Comparison of ENCODE assay signal across 38 cellular contexts in the genomic region with DNA sequence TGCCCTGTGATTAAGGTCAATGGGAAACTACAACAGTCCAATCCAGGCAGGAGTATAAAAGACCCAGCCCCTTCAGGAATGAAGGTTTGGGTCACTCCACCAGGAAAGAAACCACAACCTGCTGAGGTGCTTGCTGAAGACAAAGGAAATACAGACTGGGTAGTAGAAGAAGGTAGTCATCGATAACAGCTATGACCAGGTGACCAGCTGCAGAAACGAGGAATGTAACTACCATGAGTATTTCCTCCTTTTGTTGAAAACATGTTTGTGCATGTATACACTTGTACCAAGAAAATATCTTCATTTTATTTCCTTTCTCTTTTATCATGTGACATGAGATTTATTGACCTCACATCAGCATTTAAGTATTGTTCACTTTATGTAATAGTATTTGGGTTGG.
"Had no signal": no experiment of that assay in that cellular context is flagged by ENCODE, and none has a peak within 500 bp of the region (broad histone marks: within the 10 kb centered on the region; RNA-seq: fewer than 3 reads in every experiment).

No MANE protein-coding gene starts in this region.

- H3K27ac Mint-ChIP-seq: activated naive CD4-positive, alpha-beta T cell treated with anti-CD3 and anti-CD28 coated beads for 36 hours; activated naive CD4-positive, alpha-beta T cell treated with anti-CD3 and anti-CD28 coated beads, Interleukin-2, amount 10 ng/mL, durations not matched to agents 7 days and 5 days; activated naive CD4-positive, alpha-beta T cell treated with anti-CD3 and anti-CD28 coated beads, Interleukin-2, amount 50 U/mL, for 24 hours; activated naive CD4-positive, alpha-beta T cell treated with anti-CD3 and anti-CD28 coated beads, Interleukin-2, amount 50 U/mL, for 72 hours; activated naive CD8-positive, alpha-beta T cell; activated naive CD8-positive, alpha-beta T cell treated with anti-CD3 and anti-CD28 coated beads for 36 hours; activated naive CD8-positive, alpha-beta T cell treated with anti-CD3 and anti-CD28 coated beads, Interleukin-2, amount 10 ng/mL, durations not matched to agents 7 days and 5 days; activated naive CD8-positive, alpha-beta T cell treated with anti-CD3 and anti-CD28 coated beads, Interleukin-2, amount 50 U/mL, for 24 hours; activated T-cell treated with anti-CD3 and anti-CD28 coated beads, Interleukin-2, amount 50 U/mL, for 24 hours; activated T-cell treated with anti-CD3 and anti-CD28 coated beads, Interleukin-2, amount 50 U/mL, for 72 hours; activated T-helper 1 cell treated with anti-CD3 and anti-CD28 coated beads, Interleukin-12 subunit alpha, Interleukin-12 subunit beta, Interleukin-2, Interleukin-4 antibody, amounts not matched to agents 30 ng/mL and 10 ng/mL and 1 ng/mL, durations not matched to agents 14 hours and 24 hours and 36 hours; activated T-helper 17 cell treated with anti-CD3 and anti-CD28 coated beads, Interleukin-2, amount 50 U/mL, for 72 hours; brain had no signal

- H3K27me3 ChIP-seq: adrenal gland, ascending aorta, body of pancreas, brain microvascular endothelial cell, breast epithelium, cardiac muscle cell had no signal

- H3K4me1 Mint-ChIP-seq: activated naive CD4-positive, alpha-beta T cell treated with anti-CD3 and anti-CD28 coated beads, Interleukin-2, amount 10 ng/mL, durations not matched to agents 7 days and 5 days; activated naive CD4-positive, alpha-beta T cell treated with anti-CD3 and anti-CD28 coated beads, Interleukin-2, amount 50 U/mL, for 24 hours; activated naive CD8-positive, alpha-beta T cell treated with anti-CD3 and anti-CD28 coated beads for 36 hours; activated naive CD8-positive, alpha-beta T cell treated with anti-CD3 and anti-CD28 coated beads, Interleukin-2, amount 10 ng/mL, durations not matched to agents 7 days and 5 days; activated naive CD8-positive, alpha-beta T cell treated with anti-CD3 and anti-CD28 coated beads, Interleukin-2, amount 50 U/mL, for 24 hours; activated T-helper 17 cell treated with anti-CD3 and anti-CD28 coated beads, Interleukin-2, amount 50 U/mL, for 72 hours; brain; central memory CD8-positive, alpha-beta T cell had no signal

- H3K9me3 ChIP-seq: adrenal gland, ascending aorta, body of pancreas had no signal

- H3K36me3 ChIP-seq: adrenal gland, ascending aorta, brain microvascular endothelial cell, breast epithelium, cardiac muscle cell had no signal

- ATAC-seq: activated naive CD4-positive, alpha-beta T cell treated with anti-CD3 and anti-CD28 coated beads, Interleukin-2, amount 50 U/mL, for 72 hours; activated naive CD8-positive, alpha-beta T cell treated with anti-CD3 and anti-CD28 coated beads, Interleukin-2, amount 50 U/mL, for 24 hours; activated T-cell treated with anti-CD3 and anti-CD28 coated beads, Interleukin-2, amount 50 U/mL, for 4 hours; activated T-cell treated with anti-CD3 and anti-CD28 coated beads, Interleukin-2, amount 50 U/mL, for 72 hours; activated T-helper 17 cell treated with anti-CD3 and anti-CD28 coated beads, Interleukin-2, amount 50 U/mL, for 72 hours; body of pancreas had no signal

- H3K36me3 Mint-ChIP-seq: activated naive CD4-positive, alpha-beta T cell treated with anti-CD3 and anti-CD28 coated beads, Interleukin-2, amount 10 ng/mL, durations not matched to agents 7 days and 5 days; activated naive CD4-positive, alpha-beta T cell treated with anti-CD3 and anti-CD28 coated beads, Interleukin-2, amount 50 U/mL, for 24 hours; activated naive CD8-positive, alpha-beta T cell; activated naive CD8-positive, alpha-beta T cell treated with anti-CD3 and anti-CD28 coated beads for 36 hours; activated naive CD8-positive, alpha-beta T cell treated with anti-CD3 and anti-CD28 coated beads, Interleukin-2, amount 10 ng/mL, durations not matched to agents 7 days and 5 days; brain had no signal

- DNase-seq: activated effector memory CD4-positive, alpha-beta T cell treated with anti-CD3 and anti-CD28 coated beads, Interleukin-2, amount 50 U/mL, for 16 hours; activated effector memory CD4-positive, alpha-beta T cell treated with Interleukin-2 at 50 U/mL for 16 hours; activated gamma-delta T cell; activated gamma-delta T cell treated with Interleukin-2 at 50 U/mL for 16 hours; activated naive CD4-positive, alpha-beta T cell; activated naive CD4-positive, alpha-beta T cell treated with anti-CD3 and anti-CD28 coated beads for 36 hours; activated naive CD4-positive, alpha-beta T cell treated with anti-CD3 and anti-CD28 coated beads, Interleukin-2, amount 10 ng/mL, durations not matched to agents 7 days and 5 days; activated naive CD4-positive, alpha-beta T cell treated with anti-CD3 and anti-CD28 coated beads, Interleukin-2, amount 50 U/mL, for 16 hours; activated naive CD4-positive, alpha-beta T cell treated with Interleukin-2 at 50 U/mL for 16 hours; activated naive CD8-positive, alpha-beta T cell treated with anti-CD3 and anti-CD28 coated beads for 36 hours; activated naive CD8-positive, alpha-beta T cell treated with anti-CD3 and anti-CD28 coated beads, Interleukin-2, amount 10 ng/mL, durations not matched to agents 7 days and 5 days; activated naive CD8-positive, alpha-beta T cell treated with anti-CD3 and anti-CD28 coated beads, Interleukin-2, amount 50 U/mL, for 24 hours; activated T-cell treated with anti-CD3 and anti-CD28 coated beads for 4 hours; activated T-cell treated with anti-CD3 and anti-CD28 coated beads, Interleukin-2, amount 50 U/mL, for 1 hour; activated T-cell treated with anti-CD3 and anti-CD28 coated beads, Interleukin-2, amount 50 U/mL, for 24 hours; activated T-cell treated with anti-CD3 and anti-CD28 coated beads, Interleukin-2, amount 50 U/mL, for 4 hours; activated T-cell treated with anti-CD3 and anti-CD28 coated beads, Interleukin-2, amount 50 U/mL, for 48 hours; activated T-cell treated with anti-CD3 and anti-CD28 coated beads, Interleukin-2, amount 50 U/mL, for 72 hours; adrenal gland; amniotic stem cell; amygdala; anterior cingulate cortex; aorta; body of pancreas; brain microvascular endothelial cell; caudate nucleus; central memory CD4-positive, alpha-beta T cell; cerebellar nuclear complex had no signal

- H3K27ac ChIP-seq: adrenal gland, ascending aorta, body of pancreas, brain microvascular endothelial cell, breast epithelium, cardiac muscle cell had no signal

- H3K27me3 Mint-ChIP-seq: activated naive CD4-positive, alpha-beta T cell treated with anti-CD3 and anti-CD28 coated beads, Interleukin-2, amount 10 ng/mL, durations not matched to agents 7 days and 5 days; activated naive CD4-positive, alpha-beta T cell treated with anti-CD3 and anti-CD28 coated beads, Interleukin-2, amount 50 U/mL, for 24 hours; activated naive CD8-positive, alpha-beta T cell; activated naive CD8-positive, alpha-beta T cell treated with anti-CD3 and anti-CD28 coated beads for 36 hours; activated naive CD8-positive, alpha-beta T cell treated with anti-CD3 and anti-CD28 coated beads, Interleukin-2, amount 10 ng/mL, durations not matched to agents 7 days and 5 days; activated naive CD8-positive, alpha-beta T cell treated with anti-CD3 and anti-CD28 coated beads, Interleukin-2, amount 50 U/mL, for 24 hours; activated T-cell treated with anti-CD3 and anti-CD28 coated beads, Interleukin-2, amount 50 U/mL, for 24 hours; activated T-helper 17 cell treated with anti-CD3 and anti-CD28 coated beads, Interleukin-2, amount 50 U/mL, for 72 hours; central memory CD8-positive, alpha-beta T cell had no signal

- H3K4me3 ChIP-seq: adrenal gland, ascending aorta, body of pancreas, breast epithelium, cardiac muscle cell had no signal

- H3K4me3 Mint-ChIP-seq: activated naive CD4-positive, alpha-beta T cell treated with anti-CD3 and anti-CD28 coated beads for 36 hours; activated naive CD4-positive, alpha-beta T cell treated with anti-CD3 and anti-CD28 coated beads, Interleukin-2, amount 10 ng/mL, durations not matched to agents 7 days and 5 days; activated naive CD4-positive, alpha-beta T cell treated with anti-CD3 and anti-CD28 coated beads, Interleukin-2, amount 50 U/mL, for 24 hours; activated naive CD8-positive, alpha-beta T cell; activated naive CD8-positive, alpha-beta T cell treated with anti-CD3 and anti-CD28 coated beads for 36 hours; activated naive CD8-positive, alpha-beta T cell treated with anti-CD3 and anti-CD28 coated beads, Interleukin-2, amount 10 ng/mL, durations not matched to agents 7 days and 5 days; activated naive CD8-positive, alpha-beta T cell treated with anti-CD3 and anti-CD28 coated beads, Interleukin-2, amount 50 U/mL, for 24 hours; activated T-cell treated with anti-CD3 and anti-CD28 coated beads, Interleukin-2, amount 50 U/mL, for 24 hours; activated T-cell treated with anti-CD3 and anti-CD28 coated beads, Interleukin-2, amount 50 U/mL, for 4 hours; activated T-cell treated with anti-CD3 and anti-CD28 coated beads, Interleukin-2, amount 50 U/mL, for 72 hours; activated T-helper 1 cell treated with anti-CD3 and anti-CD28 coated beads, Interleukin-12 subunit alpha, Interleukin-12 subunit beta, Interleukin-2, Interleukin-4 antibody, amounts not matched to agents 30 ng/mL and 10 ng/mL and 1 ng/mL, durations not matched to agents 14 hours and 24 hours and 36 hours; activated T-helper 17 cell treated with anti-CD3 and anti-CD28 coated beads, Interleukin-2, amount 50 U/mL, for 72 hours; brain; central memory CD8-positive, alpha-beta T cell had no signal

- H3K4me1 ChIP-seq: adrenal gland, ascending aorta, body of pancreas, breast epithelium had no signal
